In genomic region chr19:16949496-16950023, GRCh38 we compare ENCODE assay signal across 16 cellular contexts.
DNase-seq lines count a peak whose midpoint lies in the region; TF ChIP-seq lines count a peak whose summit lies in the region.
"Had no signal": no experiment of that assay in that cellular context is flagged by ENCODE, and none has a peak within 500 bp of the region (broad histone marks: within the 10 kb centered on the region; RNA-seq: fewer than 3 reads in every experiment).

No MANE protein-coding gene starts in this region.

- H3K4me2 ChIP-seq in smooth muscle cell: no peak overlapping the region

- no peaks in the 10 kb centered on the region for H3K27me3 Mint-ChIP-seq in activated naive CD4-positive, alpha-beta T cell treated with anti-CD3 and anti-CD28 coated beads, Interleukin-2, amount 50 U/mL, for 24 hours
- H3K27me3 Mint-ChIP-seq in activated naive CD4-positive, alpha-beta T cell treated with anti-CD3 and anti-CD28 coated beads for 36 hours (ENCODE audit: low read depth): no peaks in the 10 kb centered on the region
- peaks cover 9% of the 10 kb centered on the region for H3K27me3 Mint-ChIP-seq in endothelial cell (ENCODE audit: unreplicated experiment)
- no peaks in the 10 kb centered on the region for H3K27me3 Mint-ChIP-seq in osteocyte (ENCODE audit: unreplicated experiment)

- no peaks in the 10 kb centered on the region; the same call in 1 of the 2 replicates for H3K9me3 ChIP-seq in BE2C
- no peaks in the 10 kb centered on the region for H3K9me3 ChIP-seq in smooth muscle cell (replicated peaks; ENCODE audit: low read depth)

- 97% methylated on average over 8 of the region's 8 CpGs for WGBS in smooth muscle cell (ENCODE audit: low lambda C conversion rate)

- H3K9me3 Mint-ChIP-seq in activated naive CD4-positive, alpha-beta T cell treated with anti-CD3 and anti-CD28 coated beads, Interleukin-2, amount 50 U/mL, for 24 hours: no peaks in the 10 kb centered on the region
- peaks cover 3% of the 10 kb centered on the region for H3K9me3 Mint-ChIP-seq in activated naive CD4-positive, alpha-beta T cell treated with anti-CD3 and anti-CD28 coated beads for 36 hours
- H3K9me3 Mint-ChIP-seq in endothelial cell (ENCODE audit: unreplicated experiment) (no peaks in the 10 kb centered on the region), osteocyte (ENCODE audit: unreplicated experiment) (peaks cover 4% of the 10 kb centered on the region)

- CTCF ChIA-PET in activated naive CD4-positive, alpha-beta T cell treated with anti-CD3 and anti-CD28 coated beads for 36 hours (lab: Charles Lee): no interaction called here

- H4K20me1 ChIP-seq in smooth muscle cell (ENCODE audit: low read depth): no peaks in the 10 kb centered on the region

- no peak for DNase-seq in activated naive CD4-positive, alpha-beta T cell treated with anti-CD3 and anti-CD28 coated beads for 36 hours
- DNase-seq in endothelial cell (ENCODE audit: low spot score) (no peak), osteocyte (ENCODE audit: extremely low spot score, unreplicated experiment) (peak; percentile 74), BE2C (no peak), SIG-M5 treated with dmso at 0.1 percent for 504 hours (lab: John Stamatoyannopoulos, UW; ENCODE audit: unreplicated experiment) (no peak), smooth muscle cell (lab: John Stamatoyannopoulos, UW; ENCODE audit: unreplicated experiment) (no peak)
- DNase-seq: ACHN; CD4-positive, alpha-beta memory T cell; DMS153; DMS79 treated with DMSO at 0.1 percent for 48 hours; EL; HCEC 1CT; HFFc6 had no signal

- no peaks in the 10 kb centered on the region for H3F3A ChIP-seq in smooth muscle cell (ENCODE audit: low read depth)

- H3K27me3 ChIP-seq in BE2C (no peaks in the 10 kb centered on the region), smooth muscle cell (ENCODE audit: low read depth) (no peaks in the 10 kb centered on the region)

- no peak overlapping the region for H2AFZ ChIP-seq in smooth muscle cell (ENCODE audit: low read depth)

- no peak overlapping the region for H3K9ac ChIP-seq in smooth muscle cell (ENCODE audit: low read depth)

- H3K79me2 ChIP-seq in smooth muscle cell (ENCODE audit: low read depth): no peaks in the 10 kb centered on the region

- TF ChIP-seq CTCF in endothelial cell (IDR thresholded peaks at IDR 0.05; ENCODE audit: unreplicated experiment) (no peak), osteocyte (IDR thresholded peaks at IDR 0.05) (no peak), BE2C (IDR thresholded peaks at IDR 0.05; ENCODE audit: low read depth, low read length) (no peak), smooth muscle cell (IDR thresholded peaks at IDR 0.05; ENCODE audit: borderline replicate concordance, insufficient read depth, poor library complexity, severe bottlenecking) (no peak)

- H3K4me3 Mint-ChIP-seq in activated naive CD4-positive, alpha-beta T cell treated with anti-CD3 and anti-CD28 coated beads, Interleukin-2, amount 50 U/mL, for 24 hours: no peak overlapping the region
- no peak overlapping the region for H3K4me3 Mint-ChIP-seq in activated naive CD4-positive, alpha-beta T cell treated with anti-CD3 and anti-CD28 coated beads for 36 hours
- H3K4me3 Mint-ChIP-seq in endothelial cell (ENCODE audit: unreplicated experiment) (peak overlapping the region; percentile 8), osteocyte (ENCODE audit: unreplicated experiment) (no peak overlapping the region)
- H3K4me3 Mint-ChIP-seq: B cell; CD4-positive, alpha-beta memory T cell; HFFc6 had no signal

- H3K4me3 ChIP-seq in BE2C (ENCODE audit: low read depth, low read length) (no peak overlapping the region), smooth muscle cell (no peak overlapping the region)

- peak overlapping the region; percentile 1 for H3K27ac Mint-ChIP-seq in activated naive CD4-positive, alpha-beta T cell treated with anti-CD3 and anti-CD28 coated beads, Interleukin-2, amount 50 U/mL, for 24 hours
- H3K27ac Mint-ChIP-seq in activated naive CD4-positive, alpha-beta T cell treated with anti-CD3 and anti-CD28 coated beads for 36 hours: no peak overlapping the region
- no peak overlapping the region for H3K27ac Mint-ChIP-seq in endothelial cell (ENCODE audit: unreplicated experiment)
- no peak overlapping the region for H3K27ac Mint-ChIP-seq in osteocyte (ENCODE audit: unreplicated experiment)
- H3K27ac Mint-ChIP-seq: B cell, HFFc6 had no signal

- no peaks in the 10 kb centered on the region for H3K36me3 Mint-ChIP-seq in activated naive CD4-positive, alpha-beta T cell treated with anti-CD3 and anti-CD28 coated beads, Interleukin-2, amount 50 U/mL, for 24 hours
- H3K36me3 Mint-ChIP-seq in activated naive CD4-positive, alpha-beta T cell treated with anti-CD3 and anti-CD28 coated beads for 36 hours (ENCODE audit: low read depth): no peaks in the 10 kb centered on the region
- H3K36me3 Mint-ChIP-seq in endothelial cell (ENCODE audit: low read depth, unreplicated experiment) (peaks cover 10% of the 10 kb centered on the region), osteocyte (ENCODE audit: unreplicated experiment) (peaks cover 42% of the 10 kb centered on the region)
- H3K36me3 Mint-ChIP-seq: CD4-positive, alpha-beta memory T cell had no signal

- H3K27ac ChIP-seq in smooth muscle cell (ENCODE audit: low read depth): no peak overlapping the region
- H3K27ac ChIP-seq: C4-2B had no signal

- no peaks in the 10 kb centered on the region for H3K36me3 ChIP-seq in BE2C
- H3K36me3 ChIP-seq in smooth muscle cell (ENCODE audit: low read depth): no peaks in the 10 kb centered on the region

- no peaks in the 10 kb centered on the region for H3K4me1 Mint-ChIP-seq in activated naive CD4-positive, alpha-beta T cell treated with anti-CD3 and anti-CD28 coated beads, Interleukin-2, amount 50 U/mL, for 24 hours
- H3K4me1 Mint-ChIP-seq in activated naive CD4-positive, alpha-beta T cell treated with anti-CD3 and anti-CD28 coated beads for 36 hours (ENCODE audit: low read depth): no peaks in the 10 kb centered on the region
- peaks cover 3% of the 10 kb centered on the region for H3K4me1 Mint-ChIP-seq in endothelial cell (ENCODE audit: unreplicated experiment)
- no peaks in the 10 kb centered on the region for H3K4me1 Mint-ChIP-seq in osteocyte (ENCODE audit: unreplicated experiment)
- H3K4me1 Mint-ChIP-seq: B cell; CD4-positive, alpha-beta memory T cell had no signal

- intact Hi-C loops in activated naive CD4-positive, alpha-beta T cell treated with anti-CD3 and anti-CD28 coated beads for 36 hours (cut with micrococcal nuclease): no loop called here

- H3K4me1 ChIP-seq in BE2C (no peaks in the 10 kb centered on the region), smooth muscle cell (ENCODE audit: low read depth) (no peaks in the 10 kb centered on the region)
